24 cellular contexts compared by ENCODE assay signal in genomic region chr12:120690978-120691377, GRCh38. TPM values are rescaled to one million over a fixed set of nuclear protein-coding genes. Genes with fewer than 3 reads are reported as not detected.
DNase-seq lines count a peak whose midpoint lies in the region; ATAC-seq, FAIRE-seq and TF ChIP-seq lines count a peak whose summit lies in the region.
"Had no signal": no experiment of that assay in that cellular context is flagged by ENCODE, and none has a peak within 500 bp of the region (broad histone marks: within the 10 kb centered on the region; RNA-seq: fewer than 3 reads in every experiment).

No MANE protein-coding gene starts in this region.

- H3K27ac ChIP-seq in hepatocyte: peak overlapping the region; percentile 73
- H3K27ac ChIP-seq in trophoblast cell (ENCODE audit: low read depth, low read length): no peak overlapping the region
- H3K27ac ChIP-seq: epithelial cell of prostate had no signal

- peak overlapping the region; percentile 44 for H3K9ac ChIP-seq in NT2/D1 (ENCODE audit: insufficient read length, low read depth)
- no peak overlapping the region for H3K9ac ChIP-seq in trophoblast cell (ENCODE audit: low read length)

- H3K4me1 ChIP-seq in NT2/D1 (ENCODE audit: insufficient read depth, insufficient read length) (peaks cover 19% of the 10 kb centered on the region), hepatocyte (ENCODE audit: insufficient read depth) (peaks cover 52% of the 10 kb centered on the region), trophoblast cell (ENCODE audit: control insufficient read depth in 1 of 2, insufficient read depth in 2 of 2, low read length in 2 of 2) (peaks cover 13 to 16% of the 10 kb centered on the region in 2 experiments)

- no peak overlapping the region for H4K8ac ChIP-seq in trophoblast cell (ENCODE audit: low read depth, low read length)

- H3K36me3 Mint-ChIP-seq in T-helper 1 cell treated with Interleukin-12 subunit alpha and Interleukin-12 subunit beta and Interleukin-4 antibody, amounts not matched to agents 30 μg/mL and 1 μg/mL, for 36 hours (ENCODE audit: low read depth): peaks cover 34% of the 10 kb centered on the region

- H4K20me1 ChIP-seq in hepatocyte (ENCODE audit: insufficient read depth, poor library complexity, severe bottlenecking): peaks cover 73% of the 10 kb centered on the region

- H3K18ac ChIP-seq in trophoblast cell (ENCODE audit: low read length): no peak overlapping the region

- DNase-seq in T-helper 1 cell (no peak), NT2/D1 (ENCODE audit: low read depth, low spot score) (no peak), hepatocyte (ENCODE audit: low spot score) (no peak), trophoblast cell (no peak), lower leg skin (ENCODE audit: low spot score in 2 of 2) (no peak), HTR-8/SVneo (ENCODE audit: insufficient read length, low spot score) (no peak)
- DNase-seq: activated CD4-positive, alpha-beta T cell treated with anti-CD3 and anti-CD28 coated beads, Interleukin-2, amount 50 U/mL, for 4 hours; activated naive CD4-positive, alpha-beta T cell treated with Interleukin-2 at 50 U/mL for 16 hours; AML-193; amygdala; central memory CD4-positive, alpha-beta T cell; HFFc6; NCI-H1436 treated with DMSO at 0.1 percent for 48 hours; NCI-H2171; NCI-H526; stimulated activated CD4-positive, alpha-beta T cell treated with anti-CD3 and anti-CD28 coated beads, Interleukin-12 subunit alpha, Interleukin-12 subunit beta, amount 100 ng/mL, for 4 hours had no signal

- FAIRE-seq in HTR-8/SVneo (lab: Jason Lieb, UNC): no peak

- H3K9me3 ChIP-seq in NT2/D1 (ENCODE audit: insufficient read depth, low read length) (no peaks in the 10 kb centered on the region), hepatocyte (ENCODE audit: low read depth) (no peaks in the 10 kb centered on the region), trophoblast cell (ENCODE audit: insufficient read depth, low read depth, low read length) (no peaks in the 10 kb centered on the region)

- peaks cover 87% of the 10 kb centered on the region for H3K79me2 ChIP-seq in hepatocyte
- H3K79me2 ChIP-seq in trophoblast cell (ENCODE audit: control insufficient read depth, insufficient read depth, low read length, poor library complexity): peaks cover 22% of the 10 kb centered on the region

- 19% methylated on average over 3 of the region's 3 CpGs for WGBS in hepatocyte (ENCODE audit: low lambda C conversion rate, missing lambda C conversion rate)
- no CpG with 5 or more reads among the region's 3 CpGs for WGBS in trophoblast cell (ENCODE audit: extremely low coverage, insufficient coverage, insufficient read length)
- 67 to 77% methylated on average over 3 of the region's 3 CpGs for WGBS in lower leg skin, 2 donors

- peaks cover 29% of the 10 kb centered on the region for H3K36me3 ChIP-seq in NT2/D1 (ENCODE audit: insufficient read depth, insufficient read length, low read length)
- H3K36me3 ChIP-seq in hepatocyte (replicated peaks; ENCODE audit: insufficient read depth, low read depth): peaks cover 8% of the 10 kb centered on the region
- peaks cover 9 to 24% of the 10 kb centered on the region in 2 experiments for H3K36me3 ChIP-seq in trophoblast cell (ENCODE audit: control insufficient read depth in 1 of 2, insufficient read depth in 2 of 2, low read length in 2 of 2)

- H2BK12ac ChIP-seq in trophoblast cell (ENCODE audit: low read length): no peak overlapping the region

- H3K4me1 Mint-ChIP-seq in T-helper 1 cell treated with Interleukin-12 subunit alpha and Interleukin-12 subunit beta and Interleukin-4 antibody, amounts not matched to agents 30 μg/mL and 1 μg/mL, for 36 hours (ENCODE audit: low read depth): peaks cover 56% of the 10 kb centered on the region

- H3K27me3 Mint-ChIP-seq in T-helper 1 cell treated with Interleukin-12 subunit alpha and Interleukin-12 subunit beta and Interleukin-4 antibody, amounts not matched to agents 30 μg/mL and 1 μg/mL, for 36 hours (ENCODE audit: low read depth): no peaks in the 10 kb centered on the region
- H3K27me3 Mint-ChIP-seq: IgD-negative memory B cell had no signal

- H3K9me3 Mint-ChIP-seq in T-helper 1 cell treated with Interleukin-12 subunit alpha and Interleukin-12 subunit beta and Interleukin-4 antibody, amounts not matched to agents 30 μg/mL and 1 μg/mL, for 36 hours: no peaks in the 10 kb centered on the region
- H3K9me3 Mint-ChIP-seq: HFFc6, IgD-negative memory B cell had no signal

- H3K4ac ChIP-seq in trophoblast cell (ENCODE audit: low read depth, low read length): peak overlapping the region; percentile 51

- H2BK120ac ChIP-seq in trophoblast cell (ENCODE audit: insufficient read depth, low read length, poor library complexity): no peak overlapping the region

- H3K79me1 ChIP-seq in trophoblast cell (ENCODE audit: low read length): peaks cover 13% of the 10 kb centered on the region

- intact Hi-C loops in lower leg skin (cut with DNase I; ENCODE audit: low total_unique reads): no loop called here

- no peak overlapping the region for H2BK5ac ChIP-seq in trophoblast cell (ENCODE audit: low read depth, low read length, poor library complexity)

- no peak for ATAC-seq in GM21381 (IDR thresholded peaks at IDR 0.05; ENCODE audit: unreplicated experiment)

- no peak overlapping the region for H3K14ac ChIP-seq in trophoblast cell (ENCODE audit: low read length)

- no peak overlapping the region for H2AK5ac ChIP-seq in trophoblast cell (ENCODE audit: low read length)

- H4K12ac ChIP-seq in trophoblast cell (ENCODE audit: low read depth, low read length): no peak overlapping the region

- TF ChIP-seq CTCF in hepatocyte (IDR thresholded peaks at IDR 0.05; ENCODE audit: poor library complexity) (no peak), lower leg skin (IDR thresholded peaks at IDR 0.05) (no peak)

- H3K9me2 ChIP-seq in hepatocyte (replicated peaks; ENCODE audit: insufficient read depth): no peaks in the 10 kb centered on the region

- no peak overlapping the region for H3K23ac ChIP-seq in trophoblast cell (ENCODE audit: low read length)

- TF ChIP-seq POLR2A in lower leg skin (IDR thresholded peaks at IDR 0.05): no peak

- no peak overlapping the region for H3K4me3 ChIP-seq in NT2/D1 (ENCODE audit: insufficient read length, low read depth)
- no peak overlapping the region for H3K4me3 ChIP-seq in hepatocyte
- no peak overlapping the region for H3K4me3 ChIP-seq in trophoblast cell (ENCODE audit: low read depth, low read length)
- H3K4me3 ChIP-seq in lower leg skin (ENCODE audit: low read depth, poor library complexity, severe bottlenecking): no peak overlapping the region

- H3K27me3 ChIP-seq in NT2/D1 (ENCODE audit: insufficient read depth, insufficient read length) (no peaks in the 10 kb centered on the region), hepatocyte (no peaks in the 10 kb centered on the region), trophoblast cell (ENCODE audit: insufficient read depth, low read length) (no peaks in the 10 kb centered on the region)

- H3K4me3 Mint-ChIP-seq in T-helper 1 cell treated with Interleukin-12 subunit alpha and Interleukin-12 subunit beta and Interleukin-4 antibody, amounts not matched to agents 30 μg/mL and 1 μg/mL, for 36 hours: peak overlapping the region; percentile 15
- H3K4me3 Mint-ChIP-seq: HFFc6, IgD-negative memory B cell had no signal

- no peak overlapping the region for H4K91ac ChIP-seq in trophoblast cell (ENCODE audit: low read depth, low read length)

- H2AFZ ChIP-seq in hepatocyte (no peak overlapping the region), trophoblast cell (ENCODE audit: insufficient read depth, low read length, poor library complexity) (no peak overlapping the region)

- H3K27ac Mint-ChIP-seq in T-helper 1 cell treated with Interleukin-12 subunit alpha and Interleukin-12 subunit beta and Interleukin-4 antibody, amounts not matched to agents 30 μg/mL and 1 μg/mL, for 36 hours: peak overlapping the region; percentile 46
- H3K27ac Mint-ChIP-seq: HFFc6, IgD-negative memory B cell had no signal

- H3K4me2 ChIP-seq in hepatocyte (peak overlapping the region; percentile 92), trophoblast cell (ENCODE audit: low read length) (no peak overlapping the region)

RNA-seq across cellular contexts. Expression of gene MLEC, which starts 4.0 kb away (rescaled TPM):
- 132 and 135 TPM in 2 replicates for total RNA-seq in hepatocyte
- 210 and 227 TPM in 2 replicates for polyA plus RNA-seq in hepatocyte
- polyA plus RNA-seq in trophoblast cell (2013): 83.1 and 85.1 TPM in 2 replicates
- 10 to 100 TPM; 15.4 to 53.3 (median 40.9) TPM for total RNA-seq in lower leg skin

RNA-seq across cellular contexts. Expression of gene UNC119B, which starts 19.3 kb away (rescaled TPM):
- total RNA-seq in hepatocyte (24.7 and 26.0 TPM in 2 replicates), lower leg skin (10 to 100 TPM in 3 of 4 donors, 1 to 10 TPM in 1; 5.0 to 20.3 (median 13.9) TPM)
- polyA plus RNA-seq in hepatocyte: 5.2 and 10.9 TPM in 2 replicates
- 14.7 and 15.2 TPM in 2 replicates for polyA plus RNA-seq in trophoblast cell (2013)

RNA-seq across cellular contexts. Expression of gene ACADS, which starts 34.6 kb away (rescaled TPM):
- total RNA-seq in hepatocyte (53.5 and 59.6 TPM in 2 replicates), lower leg skin (10 to 100 TPM; 21.3 to 37.1 (median 29.1) TPM)
- 58.0 and 66.8 TPM in 2 replicates for polyA plus RNA-seq in hepatocyte
- 4.4 and 4.6 TPM in 2 replicates for polyA plus RNA-seq in trophoblast cell (2013)

RNA-seq across cellular contexts. Expression of gene CABP1, which starts 50.6 kb away (rescaled TPM):
- total RNA-seq in hepatocyte: 1.5 TPM in 1 of 2 replicates, not detected in the other
- polyA plus RNA-seq in hepatocyte: 0.74 TPM in 1 of 2 replicates, not detected in the other
- 0.01 and 0.03 TPM in 2 replicates for polyA plus RNA-seq in trophoblast cell (2013)
- under 1 TPM in 3 of 4 donors, not detected in 1; 0.39 to 0.94 (median 0.89) TPM for total RNA-seq in lower leg skin
- total RNA-seq: fibroblast of villous mesenchyme, G401, MCF 10A, pulmonary artery endothelial cell had no signal
- polyA plus RNA-seq: IgD-negative memory B cell had no signal
